ENCODE assay signal across 10 cellular contexts in the genomic region with DNA sequence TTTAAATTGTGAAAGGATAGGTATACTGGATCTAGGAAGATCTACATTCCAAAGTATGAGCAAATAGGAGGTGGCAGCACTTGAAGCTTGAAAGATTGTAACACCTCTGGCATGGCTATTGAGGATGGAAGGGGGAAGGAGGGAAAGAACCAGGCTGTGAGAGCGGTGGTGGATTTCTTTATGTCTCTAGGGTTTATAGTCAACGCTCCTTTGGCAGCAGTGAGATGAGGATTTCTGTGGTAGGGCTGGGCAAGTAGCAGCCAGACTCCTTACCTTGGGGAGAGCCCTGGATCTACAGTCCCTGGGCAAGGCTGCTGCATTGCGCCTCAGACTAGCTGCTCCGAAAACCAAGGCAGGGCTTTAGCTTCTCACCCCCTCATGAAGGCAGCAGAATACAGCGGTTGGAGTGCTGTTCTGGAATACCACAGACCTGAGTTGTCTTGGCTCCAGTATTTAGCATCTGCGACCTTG. TPM values are rescaled to one million over a fixed set of nuclear protein-coding genes. Genes with fewer than 3 reads are reported as not detected.
DNase-seq lines count a peak whose midpoint lies in the region; ATAC-seq and TF ChIP-seq lines count a peak whose summit lies in the region.
"Had no signal": no experiment of that assay in that cellular context is flagged by ENCODE, and none has a peak within 500 bp of the region (broad histone marks: within the 10 kb centered on the region; RNA-seq: fewer than 3 reads in every experiment).

No MANE protein-coding gene starts in this region.

- H3K27me3 ChIP-seq in suprapubic skin, result no peaks in the 10 kb centered on the region

- TF ChIP-seq EP300 in suprapubic skin (IDR thresholded peaks at IDR 0.05), result no peak

- peaks cover 57% of the 10 kb centered on the region for H3K4me1 ChIP-seq in suprapubic skin

- 74 to 91% (median 82%) methylated on average over 6 of the region's 6 CpGs for WGBS in adipose tissue, 3 donors
- WGBS in suprapubic skin, result 55% methylated on average over 6 of the region's 6 CpGs

- intact Hi-C loops in left ventricle myocardium superior (cut with micrococcal nuclease), result no loop called here

- TF ChIP-seq CTCF in suprapubic skin (IDR thresholded peaks at IDR 0.05), result no peak

- peaks cover 8% of the 10 kb centered on the region for H3K36me3 Mint-ChIP-seq in activated CD8-positive, alpha-beta T cell treated with anti-CD3 and anti-CD28 coated beads, Interleukin-2, amount 10 ng/mL, durations not matched to agents 7 days and 5 days (ENCODE audit: low read depth)

- no peaks in the 10 kb centered on the region for H3K27me3 Mint-ChIP-seq in activated CD8-positive, alpha-beta T cell treated with anti-CD3 and anti-CD28 coated beads, Interleukin-2, amount 10 ng/mL, durations not matched to agents 7 days and 5 days (ENCODE audit: low read depth)

- CTCF ChIA-PET in activated CD8-positive, alpha-beta T cell treated with anti-CD3 and anti-CD28 coated beads, Interleukin-2, amount 10 ng/mL, durations not matched to agents 7 days and 5 days (lab: Charles Lee), result no interaction called here

- no peak for TF ChIP-seq POLR2A in suprapubic skin (IDR thresholded peaks at IDR 0.05)

- peak; percentile 53 for ATAC-seq in left ventricle myocardium superior
- no peak for ATAC-seq in activated CD8-positive, alpha-beta T cell treated with anti-CD3 and anti-CD28 coated beads, Interleukin-2, amount 10 ng/mL, durations not matched to agents 7 days and 5 days

- H3K9me3 ChIP-seq in suprapubic skin, result no peaks in the 10 kb centered on the region

- no peak overlapping the region for H3K4me3 Mint-ChIP-seq in activated CD8-positive, alpha-beta T cell treated with anti-CD3 and anti-CD28 coated beads, Interleukin-2, amount 10 ng/mL, durations not matched to agents 7 days and 5 days

- no peak overlapping the region for H3K27ac Mint-ChIP-seq in activated CD8-positive, alpha-beta T cell treated with anti-CD3 and anti-CD28 coated beads, Interleukin-2, amount 10 ng/mL, durations not matched to agents 7 days and 5 days

- no peak overlapping the region for H3K4me3 ChIP-seq in suprapubic skin

- POLR2A ChIA-PET in activated CD8-positive, alpha-beta T cell treated with anti-CD3 and anti-CD28 coated beads, Interleukin-2, amount 10 ng/mL, durations not matched to agents 7 days and 5 days (lab: Charles Lee), result no interaction called here

- peaks cover 14% of the 10 kb centered on the region for H3K4me1 Mint-ChIP-seq in activated CD8-positive, alpha-beta T cell treated with anti-CD3 and anti-CD28 coated beads, Interleukin-2, amount 10 ng/mL, durations not matched to agents 7 days and 5 days (ENCODE audit: low read depth)

- no peaks in the 10 kb centered on the region for H3K36me3 ChIP-seq in suprapubic skin

- H3K9me3 Mint-ChIP-seq in activated CD8-positive, alpha-beta T cell treated with anti-CD3 and anti-CD28 coated beads, Interleukin-2, amount 10 ng/mL, durations not matched to agents 7 days and 5 days (ENCODE audit: insufficient read depth), result no peaks in the 10 kb centered on the region

- DNase-seq in ELR (ENCODE audit: low read depth) (peak; percentile 9), left ventricle myocardium superior (no peak), renal cortical epithelial cell (ENCODE audit: low read depth) (peak; percentile 63), NCI-H1694 (lab: John Stamatoyannopoulos, UW) (no peak), HPDE6-E6E7 (ENCODE audit: extremely low spot score) (no peak), suprapubic skin (ENCODE audit: low spot score in 2 of 2) (no peak)
- no peak for DNase-seq in activated CD8-positive, alpha-beta T cell treated with anti-CD3 and anti-CD28 coated beads, Interleukin-2, amount 10 ng/mL, durations not matched to agents 7 days and 5 days
- DNase-seq: activated effector memory CD4-positive, alpha-beta T cell treated with anti-CD3 and anti-CD28 coated beads, Interleukin-2, amount 50 U/mL, for 16 hours; NCI-H1417 treated with DMSO at 0.1 percent for 48 hours had no signal

- H3K27ac ChIP-seq in adipose tissue (ENCODE audit: low read depth, low read length), result peak overlapping the region; percentile 38
- H3K27ac ChIP-seq in suprapubic skin, result no peak overlapping the region

RNA-seq across cellular contexts. Expression of a gene that starts 53.2 kb away (rescaled TPM):
- 10 to 100 TPM in 2 of 3 donors, 1 to 10 TPM in 1; 7.0 to 23.0 (median 22.0) TPM for polyA plus RNA-seq in adipose tissue
- 160 TPM for total RNA-seq in left ventricle myocardium superior
- 17.2 and 50.4 TPM in 2 replicates for total RNA-seq in renal cortical epithelial cell
- 10 to 100 TPM; 26.7 to 27.0 TPM for total RNA-seq in activated CD8-positive, alpha-beta T cell treated with anti-CD3 and anti-CD28 coated beads, Interleukin-2, amount 10 ng/mL, durations not matched to agents 7 days and 5 days
- total RNA-seq in suprapubic skin, result 100 to 1,000 TPM in 1 of 4 donors, 10 to 100 TPM in 3; 70.1 to 222 (median 78.8) TPM

Comparison
In these comparisons a context has a peak if more than half of its experiments do, and no peak if none do; other contexts are left out.
1. DNase-seq: peak in ELR (single experiment) and renal cortical epithelial cell (single experiment); none in left ventricle myocardium superior (single experiment), activated CD8-positive, alpha-beta T cell treated with anti-CD3 and anti-CD28 coated beads, Interleukin-2, amount 10 ng/mL, durations not matched to agents 7 days and 5 days (single experiment), NCI-H1694 (single experiment), HPDE6-E6E7 (single experiment) and suprapubic skin (0 of 2).